9 cellular contexts compared by ENCODE assay signal in genomic region chr3:108153451-108153981, GRCh38.
DNase-seq lines count a peak whose midpoint lies in the region; ATAC-seq and TF ChIP-seq lines count a peak whose summit lies in the region.
"Had no signal": no experiment of that assay in that cellular context is flagged by ENCODE, and none has a peak within 500 bp of the region (broad histone marks: within the 10 kb centered on the region; RNA-seq: fewer than 3 reads in every experiment).

No MANE protein-coding gene starts in this region.

- DNase-seq in HuH-7 (ENCODE audit: low spot score) (peak; percentile 62), brain microvascular endothelial cell (peak; percentile 62), mesenchymal stem cell (peak; percentile 66)
- DNase-seq: naive B cell had no signal

- no peak overlapping the region for H2BK120ac ChIP-seq in mesenchymal stem cell (ENCODE audit: low read depth, low read length)

- no peak overlapping the region for H3K27ac ChIP-seq in ACC112 (ENCODE audit: low read depth, low read length)
- no peak overlapping the region for H3K27ac ChIP-seq in brain microvascular endothelial cell
- H3K27ac ChIP-seq in mesenchymal stem cell (ENCODE audit: low read length, poor library complexity, severe bottlenecking), result peak overlapping the region; percentile 73

- H3K14ac ChIP-seq in mesenchymal stem cell (ENCODE audit: low read length in 2 of 2), result no peak overlapping the region

- no peak overlapping the region for H3K23ac ChIP-seq in mesenchymal stem cell (ENCODE audit: low read length in 2 of 2)

- no peak overlapping the region for H3K18ac ChIP-seq in mesenchymal stem cell (ENCODE audit: low read depth in 1 of 2, low read length in 2 of 2)

- H3K4ac ChIP-seq in mesenchymal stem cell (ENCODE audit: low read depth in 1 of 2, low read length in 2 of 2), result peak overlapping the region in 1 of 2 experiments; percentile 10

- no peaks in the 10 kb centered on the region for H3K27me3 ChIP-seq in ACC112 (ENCODE audit: insufficient read depth, low read length)
- no peaks in the 10 kb centered on the region for H3K27me3 ChIP-seq in brain microvascular endothelial cell (replicated peaks)
- H3K27me3 ChIP-seq in mesenchymal stem cell (ENCODE audit: control insufficient read depth in 1 of 2, insufficient read depth in 1 of 2, low read length in 2 of 2), result no peaks in the 10 kb centered on the region

- H3K4me1 ChIP-seq in ACC112 (ENCODE audit: control insufficient read depth, insufficient read depth, low read length, unreplicated experiment), result peaks cover 20% of the 10 kb centered on the region
- H3K4me1 ChIP-seq in mesenchymal stem cell (ENCODE audit: control insufficient read depth, insufficient read depth, low read depth, low read length), result peaks cover 2% of the 10 kb centered on the region

- H2BK5ac ChIP-seq in mesenchymal stem cell (ENCODE audit: low read depth, low read length, poor library complexity, severe bottlenecking), result no peak overlapping the region

- ATAC-seq in SK-N-SH treated with all-trans-retinoic acid at 6 μM for 48 hours (peak; percentile 88), HG03571 (IDR thresholded peaks at IDR 0.05; ENCODE audit: unreplicated experiment) (no peak), GM21717 (IDR thresholded peaks at IDR 0.05; ENCODE audit: unreplicated experiment) (no peak)

- in situ Hi-C loops in brain microvascular endothelial cell (cut with HindIII; ENCODE audit: low pct_ligation_motif_present, low sequenced_read_pairs), result no loop called here

- TF ChIP-seq CTCF in GM12874 (IDR thresholded peaks at IDR 0.05; ENCODE audit: insufficient read depth, low read depth, low read length), result peak; percentile 59
- TF ChIP-seq CTCF in brain microvascular endothelial cell (IDR thresholded peaks at IDR 0.05; ENCODE audit: low read depth, low read length, missing control alignments), result peak; percentile 68

- H3K36me3 ChIP-seq in ACC112 (ENCODE audit: insufficient read depth, low read length), result no peaks in the 10 kb centered on the region
- H3K36me3 ChIP-seq in brain microvascular endothelial cell (replicated peaks), result no peaks in the 10 kb centered on the region
- H3K36me3 ChIP-seq in mesenchymal stem cell (ENCODE audit: control insufficient read depth in 1 of 2, insufficient read depth in 2 of 2, low read depth in 1 of 2, low read length in 2 of 2), result no peaks in the 10 kb centered on the region

- no peaks in the 10 kb centered on the region for H3K9me3 ChIP-seq in mesenchymal stem cell (ENCODE audit: control insufficient read depth, low read length)

- peak overlapping the region; percentile 89 for H2AFZ ChIP-seq in ACC112 (ENCODE audit: low read length, unreplicated experiment)
- no peak overlapping the region for H2AFZ ChIP-seq in mesenchymal stem cell (ENCODE audit: low read depth, low read length)

- H4K91ac ChIP-seq in mesenchymal stem cell (ENCODE audit: low read length), result no peak overlapping the region

- H2BK12ac ChIP-seq in mesenchymal stem cell (ENCODE audit: low read length in 2 of 2), result no peak overlapping the region

- no peak overlapping the region for H2AK5ac ChIP-seq in mesenchymal stem cell (ENCODE audit: low read length, severe bottlenecking)

- no peaks in the 10 kb centered on the region for H3K79me2 ChIP-seq in ACC112 (ENCODE audit: control insufficient read depth, insufficient read depth, low read length, unreplicated experiment)

- no peaks in the 10 kb centered on the region for H3K79me1 ChIP-seq in mesenchymal stem cell (replicated peaks; ENCODE audit: low read length, poor library complexity, severe bottlenecking)

- H3K4me3 ChIP-seq in ACC112 (ENCODE audit: low read depth, low read length) (no peak overlapping the region), brain microvascular endothelial cell (ENCODE audit: low read depth, low read length) (no peak overlapping the region), mesenchymal stem cell (ENCODE audit: insufficient read depth in 1 of 2, low read depth in 1 of 2, low read length in 2 of 2) (no peak overlapping the region)

- no peak overlapping the region for H3K4me2 ChIP-seq in mesenchymal stem cell (ENCODE audit: low read length, poor library complexity, severe bottlenecking)

- H3K9ac ChIP-seq in mesenchymal stem cell (ENCODE audit: low read length), result no peak overlapping the region

- no peak overlapping the region for H2BK15ac ChIP-seq in mesenchymal stem cell (ENCODE audit: low read depth, poor library complexity, severe bottlenecking)

- H4K8ac ChIP-seq in mesenchymal stem cell (ENCODE audit: low read length), result no peak overlapping the region

- WGBS in mesenchymal stem cell, result 74% methylated on average over 6 of the region's 7 CpGs

TF ChIP-seq in SK-N-SH treated with all-trans-retinoic acid at 6 μM for 48 hours, 23 proteins besides CTCF, POLR2A, EP300 and RAD21:
- TF ChIP-seq SNAI2 (CRISPR knock-in tag; IDR thresholded peaks at IDR 0.05) (no peak), ZNF70 (CRISPR knock-in tag; IDR thresholded peaks at IDR 0.05) (no peak), ISL1 (CRISPR knock-in tag; IDR thresholded peaks at IDR 0.05) (no peak), ZC3H10 (CRISPR knock-in tag; IDR thresholded peaks at IDR 0.05) (no peak)
